ENCODE assay signal across 6 cellular contexts in genomic region chrX:133526773-133527172, GRCh38.
DNase-seq lines count a peak whose midpoint lies in the region; ATAC-seq and TF ChIP-seq lines count a peak whose summit lies in the region.
"Not testable (repeated sequence)": the region's sequence is repeated elsewhere in the genome, so short reads cannot be mapped to it uniquely, and the experiment has no call there.

No MANE protein-coding gene starts in this region.

- not testable (repeated sequence) for H2AFZ ChIP-seq in GM23338

- H3K27me3 Mint-ChIP-seq in GM23338 (ENCODE audit: insufficient read depth, low read depth, poor library complexity); WTC11 (ENCODE audit: low read depth); endothelial cell (ENCODE audit: unreplicated experiment): not testable (repeated sequence)

- not testable (repeated sequence) for H3K4me3 ChIP-seq in GM23338; HEK293 (ENCODE audit: low read depth, low read length); HUES6 (ENCODE audit: low read depth, low read length); RWPE2 (ENCODE audit: severe bottlenecking)

- not testable (repeated sequence) for H3K9me2 ChIP-seq in GM23338 (ENCODE audit: insufficient read depth)

- not testable (repeated sequence) for H3K9me3 ChIP-seq in HEK293 (ENCODE audit: control insufficient read depth, insufficient read depth, low read depth, low read length); HUES6 (ENCODE audit: control insufficient read depth, insufficient read depth, low read depth, low read length); RWPE2 (ENCODE audit: severe bottlenecking)

- peak overlapping the region; percentile 62; the same call in 1 of the 2 replicates for H3K4me2 ChIP-seq in GM23338

- H3K9ac ChIP-seq in HUES6 (ENCODE audit: low read length): peak overlapping the region; percentile 3

- TF ChIP-seq CTCF in GM23338 (conservative IDR thresholded peaks at IDR 0.05; ENCODE audit: low read depth in 2 of 2); HEK293 (tag by site-specific recombination; IDR thresholded peaks at IDR 0.05); RWPE2 (IDR thresholded peaks at IDR 0.05; ENCODE audit: poor library complexity, severe bottlenecking); WTC11 (IDR thresholded peaks at IDR 0.05); endothelial cell (IDR thresholded peaks at IDR 0.05; ENCODE audit: unreplicated experiment): not testable (repeated sequence)

- not testable (repeated sequence) for ATAC-seq in GM23338; RWPE2 (ENCODE audit: low read depth); WTC11

- H3K27ac ChIP-seq in GM23338 (ENCODE audit: low read depth) (peak overlapping the region; percentile 90), HUES6 (ENCODE audit: low read depth, low read length) (peak overlapping the region; percentile 52; the same call in 1 of the 2 replicates), RWPE2 (ENCODE audit: poor library complexity, severe bottlenecking) (peak overlapping the region; percentile 19)
- not testable (repeated sequence) for H3K27ac ChIP-seq in HEK293 (ENCODE audit: extremely low read depth, low read depth, low read length)

- not testable (repeated sequence) for H3F3A ChIP-seq in GM23338 (replicated peaks; ENCODE audit: low read depth)

- DNase-seq in GM23338 (ENCODE audit: low spot score); RWPE2 (ENCODE audit: low spot score); WTC11 (ENCODE audit: low spot score); endothelial cell (ENCODE audit: low spot score): not testable (repeated sequence)

- not testable (repeated sequence) for H4K20me1 ChIP-seq in GM23338 (replicated peaks; ENCODE audit: insufficient read depth)

- not testable (repeated sequence) for H3K4me3 Mint-ChIP-seq in GM23338; WTC11; endothelial cell (ENCODE audit: unreplicated experiment)

- not testable (repeated sequence) for H3K79me2 ChIP-seq in GM23338 (replicated peaks; ENCODE audit: insufficient read depth)

- H3K9me3 Mint-ChIP-seq in GM23338; WTC11; endothelial cell (ENCODE audit: unreplicated experiment): not testable (repeated sequence)

- peaks cover 11% of the 10 kb centered on the region for H3K4me1 Mint-ChIP-seq in GM23338
- peaks cover 21% of the 10 kb centered on the region for H3K4me1 Mint-ChIP-seq in WTC11
- not testable (repeated sequence) for H3K4me1 Mint-ChIP-seq in endothelial cell (ENCODE audit: unreplicated experiment)

- not testable (repeated sequence) for H3K27ac Mint-ChIP-seq in GM23338
- peak overlapping the region; percentile 89; the same call in 1 of the 2 replicates for H3K27ac Mint-ChIP-seq in WTC11
- peak overlapping the region; percentile 92 for H3K27ac Mint-ChIP-seq in endothelial cell (ENCODE audit: unreplicated experiment)

- POLR2A ChIA-PET in HEK293 (lab: Yijun Ruan, JAX); WTC11 (lab: Charles Lee): not testable (repeated sequence)

- H3K27me3 ChIP-seq in GM23338 (ENCODE audit: insufficient read depth); HUES6 (ENCODE audit: control insufficient read depth, insufficient read depth, low read length); RWPE2 (ENCODE audit: insufficient read depth, poor library complexity, severe bottlenecking): not testable (repeated sequence)

- H3K4me1 ChIP-seq in GM23338 (ENCODE audit: insufficient read depth): peaks cover 10% of the 10 kb centered on the region; the same call in 1 of the 2 replicates
- not testable (repeated sequence) for H3K4me1 ChIP-seq in HEK293 (ENCODE audit: control insufficient read depth, insufficient read depth, low read length); RWPE2 (ENCODE audit: insufficient read depth, poor library complexity, severe bottlenecking)
- peaks cover 15% of the 10 kb centered on the region for H3K4me1 ChIP-seq in HUES6 (ENCODE audit: control insufficient read depth, insufficient read depth, low read length)

- H3K36me3 Mint-ChIP-seq in GM23338 (ENCODE audit: low read depth); WTC11; endothelial cell (ENCODE audit: low read depth, unreplicated experiment): not testable (repeated sequence)

- H3K36me3 ChIP-seq in GM23338 (ENCODE audit: insufficient read depth); HEK293 (ENCODE audit: control insufficient read depth in 2 of 2, insufficient read depth in 1 of 2, low read length in 2 of 2); HUES6 (ENCODE audit: control insufficient read depth, insufficient read depth, low read length); RWPE2 (ENCODE audit: low read depth): not testable (repeated sequence)

- CTCF ChIA-PET in HEK293 (lab: Yijun Ruan, JAX); WTC11 (lab: Charles Lee): not testable (repeated sequence)

TF ChIP-seq in HEK293, 187 proteins besides CTCF, POLR2A, EP300 and RAD21:
- TF ChIP-seq ZNF121 (tag by site-specific recombination; IDR thresholded peaks at IDR 0.05): peak; percentile 59; the same call in 1 of the 2 replicates

TF ChIP-seq in WTC11, 78 proteins besides CTCF, POLR2A, EP300 and RAD21:
- peak; percentile 88; the same call in 1 of the 2 replicates for TF ChIP-seq ZNF121 (CRISPR knock-in tag; IDR thresholded peaks at IDR 0.05)
